In the genomic region with DNA sequence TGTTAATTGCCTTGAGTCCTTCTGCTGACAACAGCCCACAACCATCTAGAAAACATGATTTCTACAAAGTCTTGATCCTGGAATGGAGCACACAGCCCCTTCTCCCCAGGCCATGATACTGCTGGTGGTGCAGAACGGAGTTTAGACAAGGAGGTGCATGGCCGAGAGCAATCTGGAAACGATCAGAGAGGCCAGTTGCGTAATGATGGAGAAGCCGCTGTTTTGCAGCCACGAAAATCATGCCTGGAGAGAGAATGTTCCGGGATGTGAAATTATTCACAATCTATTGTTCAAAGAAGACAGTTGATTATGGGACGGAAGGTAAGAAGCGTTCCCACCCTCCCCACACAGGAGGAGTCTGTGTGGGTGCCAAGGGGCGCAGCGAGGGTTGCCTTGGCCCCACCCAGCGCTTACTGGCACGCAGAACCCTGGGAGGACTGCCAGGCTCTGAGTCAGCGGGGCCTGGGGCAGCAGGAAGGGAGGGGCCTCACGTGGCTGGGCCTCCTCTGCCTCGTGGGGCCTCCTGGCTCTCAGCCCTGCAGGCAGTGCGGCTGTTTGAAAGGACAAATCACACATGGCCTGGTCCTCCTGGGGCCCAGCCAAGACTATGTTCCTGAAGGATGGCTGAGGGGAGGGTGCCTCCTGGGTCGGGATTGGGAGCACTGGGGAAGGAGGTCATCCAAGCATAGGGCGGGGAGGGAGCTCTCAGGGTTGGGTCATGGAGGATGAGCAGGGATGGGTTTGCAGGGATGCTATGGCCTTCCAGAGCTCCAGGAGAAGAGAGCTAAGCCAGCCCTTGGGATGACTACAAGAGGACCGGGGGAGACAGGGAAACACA, we compare ENCODE assay signal across 1 cellular context.
TF ChIP-seq lines count a peak whose summit lies in the region.

No MANE protein-coding gene starts in this region.

TF ChIP-seq in endothelial cell of umbilical vein, 7 proteins besides CTCF, POLR2A, EP300 and RAD21:
- peak; percentile 97 for TF ChIP-seq POLR2AphosphoS5 (IDR thresholded peaks at IDR 0.05; ENCODE audit: insufficient read depth, low read depth, low read length)
- TF ChIP-seq JUN (IDR thresholded peaks at IDR 0.05; ENCODE audit: borderline replicate concordance, insufficient read depth, insufficient read length, low read depth): peak; percentile 49
- TF ChIP-seq EZH2 (IDR thresholded peaks at IDR 0.05; ENCODE audit: borderline replicate concordance, low read depth, low read length, severe bottlenecking): no peak
- peak; percentile 95 for TF ChIP-seq FOS (IDR thresholded peaks at IDR 0.05; ENCODE audit: borderline replicate concordance, insufficient read depth, low read length)
- TF ChIP-seq MYC (IDR thresholded peaks at IDR 0.05; ENCODE audit: low read depth, low read length): peak; percentile 97
- TF ChIP-seq, protein P1, sequence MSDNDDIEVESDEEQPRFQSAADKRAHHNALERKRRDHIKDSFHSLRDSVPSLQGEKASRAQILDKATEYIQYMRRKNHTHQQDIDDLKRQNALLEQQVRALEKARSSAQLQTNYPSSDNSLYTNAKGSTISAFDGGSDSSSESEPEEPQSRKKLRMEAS (IDR thresholded peaks at IDR 0.05; ENCODE audit: insufficient read depth, insufficient read length): peak; percentile 95
- no peak for TF ChIP-seq GATA2 (IDR thresholded peaks at IDR 0.05; ENCODE audit: insufficient read depth, insufficient read length, low read depth, low read length)
